Comparison of ENCODE assay signal across 8 cellular contexts in the genomic region with DNA sequence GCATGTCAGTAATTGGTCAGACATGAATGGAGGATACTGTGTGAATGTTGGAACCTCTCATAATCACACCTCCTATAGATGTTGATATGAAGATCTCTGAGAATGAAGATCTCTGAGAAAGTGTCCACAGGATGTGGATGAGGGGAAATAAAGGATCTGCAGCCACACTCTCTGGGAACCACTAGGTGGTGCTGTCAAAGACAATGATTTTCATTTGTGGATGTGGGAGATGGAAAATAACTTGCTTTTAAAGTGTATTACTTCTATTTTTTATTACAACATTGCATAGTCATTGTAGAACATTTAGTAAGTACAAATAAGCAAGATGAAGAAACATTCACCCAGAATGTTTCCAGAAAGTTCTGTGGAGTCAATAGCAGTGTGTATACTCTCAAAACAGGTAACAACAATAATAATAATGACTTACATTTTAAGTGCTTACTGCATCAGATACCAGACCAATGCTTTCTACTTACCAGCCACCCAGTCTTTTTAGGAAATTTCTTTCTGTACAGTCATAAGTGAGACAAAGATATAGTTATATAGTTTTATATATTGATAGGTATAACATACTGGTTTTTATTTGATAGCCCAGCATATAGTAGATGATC.
A peak's percentile ranks its signal among the peaks of the same experiment; 100 is the strongest.
DNase-seq lines count a peak whose midpoint lies in the region; ATAC-seq and TF ChIP-seq lines count a peak whose summit lies in the region.

No MANE protein-coding gene starts in this region.

- TF ChIP-seq CTCF in brain microvascular endothelial cell (IDR thresholded peaks at IDR 0.05; ENCODE audit: low read depth, low read length, missing control alignments) = peak; percentile 89

- peak; percentile 16 for DNase-seq in EL
- DNase-seq in HT-29 (ENCODE audit: low spot score) = peak; percentile 27
- peak; percentile 18 for DNase-seq in brain microvascular endothelial cell
- DNase-seq in myocyte (ENCODE audit: low read depth) = peak; percentile 26
- DNase-seq in midbrain (lab: John Stamatoyannopoulos, UW) = no peak
- DNase-seq in NCI-H1930 (lab: John Stamatoyannopoulos, UW) = no peak

- no peaks in the 10 kb centered on the region for H3K27me3 ChIP-seq in brain microvascular endothelial cell (replicated peaks)

- no peak for ATAC-seq in GM21529 (IDR thresholded peaks at IDR 0.05; ENCODE audit: unreplicated experiment)
- no peak for ATAC-seq in HG03439 (IDR thresholded peaks at IDR 0.05; ENCODE audit: unreplicated experiment)

- H3K4me3 ChIP-seq in brain microvascular endothelial cell (ENCODE audit: low read depth, low read length) = no peak overlapping the region

- H3K36me3 ChIP-seq in brain microvascular endothelial cell (replicated peaks) = no peaks in the 10 kb centered on the region

- in situ Hi-C loops in brain microvascular endothelial cell (cut with HindIII; ENCODE audit: low pct_ligation_motif_present, low sequenced_read_pairs) = no loop called here

- no peak overlapping the region for H3K27ac ChIP-seq in brain microvascular endothelial cell

Comparison
In these comparisons a context has a peak if more than half of its experiments do, and no peak if none do; other contexts are left out.
1. DNase-seq: peak in EL (single experiment), HT-29 (single experiment), brain microvascular endothelial cell (single experiment) and myocyte (single experiment); none in midbrain (single experiment) and NCI-H1930 (0 of 2).